In genomic region chr14:23402296-23403138, GRCh38 we compare ENCODE assay signal across 1 cellular context.
TF ChIP-seq lines count a peak whose summit lies in the region.

No MANE protein-coding gene starts in this region.

TF ChIP-seq in GM23338, 12 proteins besides CTCF, POLR2A, EP300 and RAD21 (continued from another document):
- TF ChIP-seq, protein P1, sequence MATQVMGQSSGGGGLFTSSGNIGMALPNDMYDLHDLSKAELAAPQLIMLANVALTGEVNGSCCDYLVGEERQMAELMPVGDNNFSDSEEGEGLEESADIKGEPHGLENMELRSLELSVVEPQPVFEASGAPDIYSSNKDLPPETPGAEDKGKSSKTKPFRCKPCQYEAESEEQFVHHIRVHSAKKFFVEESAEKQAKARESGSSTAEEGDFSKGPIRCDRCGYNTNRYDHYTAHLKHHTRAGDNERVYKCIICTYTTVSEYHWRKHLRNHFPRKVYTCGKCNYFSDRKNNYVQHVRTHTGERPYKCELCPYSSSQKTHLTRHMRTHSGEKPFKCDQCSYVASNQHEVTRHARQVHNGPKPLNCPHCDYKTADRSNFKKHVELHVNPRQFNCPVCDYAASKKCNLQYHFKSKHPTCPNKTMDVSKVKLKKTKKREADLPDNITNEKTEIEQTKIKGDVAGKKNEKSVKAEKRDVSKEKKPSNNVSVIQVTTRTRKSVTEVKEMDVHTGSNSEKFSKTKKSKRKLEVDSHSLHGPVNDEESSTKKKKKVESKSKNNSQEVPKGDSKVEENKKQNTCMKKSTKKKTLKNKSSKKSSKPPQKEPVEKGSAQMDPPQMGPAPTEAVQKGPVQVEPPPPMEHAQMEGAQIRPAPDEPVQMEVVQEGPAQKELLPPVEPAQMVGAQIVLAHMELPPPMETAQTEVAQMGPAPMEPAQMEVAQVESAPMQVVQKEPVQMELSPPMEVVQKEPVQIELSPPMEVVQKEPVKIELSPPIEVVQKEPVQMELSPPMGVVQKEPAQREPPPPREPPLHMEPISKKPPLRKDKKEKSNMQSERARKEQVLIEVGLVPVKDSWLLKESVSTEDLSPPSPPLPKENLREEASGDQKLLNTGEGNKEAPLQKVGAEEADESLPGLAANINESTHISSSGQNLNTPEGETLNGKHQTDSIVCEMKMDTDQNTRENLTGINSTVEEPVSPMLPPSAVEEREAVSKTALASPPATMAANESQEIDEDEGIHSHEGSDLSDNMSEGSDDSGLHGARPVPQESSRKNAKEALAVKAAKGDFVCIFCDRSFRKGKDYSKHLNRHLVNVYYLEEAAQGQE (IDR thresholded peaks at IDR 0.05; ENCODE audit: unreplicated experiment), result no peak
- TF ChIP-seq EZH2 (IDR thresholded peaks at IDR 0.05; ENCODE audit: low read depth, unreplicated experiment), result no peak
- TF ChIP-seq, protein P2, sequence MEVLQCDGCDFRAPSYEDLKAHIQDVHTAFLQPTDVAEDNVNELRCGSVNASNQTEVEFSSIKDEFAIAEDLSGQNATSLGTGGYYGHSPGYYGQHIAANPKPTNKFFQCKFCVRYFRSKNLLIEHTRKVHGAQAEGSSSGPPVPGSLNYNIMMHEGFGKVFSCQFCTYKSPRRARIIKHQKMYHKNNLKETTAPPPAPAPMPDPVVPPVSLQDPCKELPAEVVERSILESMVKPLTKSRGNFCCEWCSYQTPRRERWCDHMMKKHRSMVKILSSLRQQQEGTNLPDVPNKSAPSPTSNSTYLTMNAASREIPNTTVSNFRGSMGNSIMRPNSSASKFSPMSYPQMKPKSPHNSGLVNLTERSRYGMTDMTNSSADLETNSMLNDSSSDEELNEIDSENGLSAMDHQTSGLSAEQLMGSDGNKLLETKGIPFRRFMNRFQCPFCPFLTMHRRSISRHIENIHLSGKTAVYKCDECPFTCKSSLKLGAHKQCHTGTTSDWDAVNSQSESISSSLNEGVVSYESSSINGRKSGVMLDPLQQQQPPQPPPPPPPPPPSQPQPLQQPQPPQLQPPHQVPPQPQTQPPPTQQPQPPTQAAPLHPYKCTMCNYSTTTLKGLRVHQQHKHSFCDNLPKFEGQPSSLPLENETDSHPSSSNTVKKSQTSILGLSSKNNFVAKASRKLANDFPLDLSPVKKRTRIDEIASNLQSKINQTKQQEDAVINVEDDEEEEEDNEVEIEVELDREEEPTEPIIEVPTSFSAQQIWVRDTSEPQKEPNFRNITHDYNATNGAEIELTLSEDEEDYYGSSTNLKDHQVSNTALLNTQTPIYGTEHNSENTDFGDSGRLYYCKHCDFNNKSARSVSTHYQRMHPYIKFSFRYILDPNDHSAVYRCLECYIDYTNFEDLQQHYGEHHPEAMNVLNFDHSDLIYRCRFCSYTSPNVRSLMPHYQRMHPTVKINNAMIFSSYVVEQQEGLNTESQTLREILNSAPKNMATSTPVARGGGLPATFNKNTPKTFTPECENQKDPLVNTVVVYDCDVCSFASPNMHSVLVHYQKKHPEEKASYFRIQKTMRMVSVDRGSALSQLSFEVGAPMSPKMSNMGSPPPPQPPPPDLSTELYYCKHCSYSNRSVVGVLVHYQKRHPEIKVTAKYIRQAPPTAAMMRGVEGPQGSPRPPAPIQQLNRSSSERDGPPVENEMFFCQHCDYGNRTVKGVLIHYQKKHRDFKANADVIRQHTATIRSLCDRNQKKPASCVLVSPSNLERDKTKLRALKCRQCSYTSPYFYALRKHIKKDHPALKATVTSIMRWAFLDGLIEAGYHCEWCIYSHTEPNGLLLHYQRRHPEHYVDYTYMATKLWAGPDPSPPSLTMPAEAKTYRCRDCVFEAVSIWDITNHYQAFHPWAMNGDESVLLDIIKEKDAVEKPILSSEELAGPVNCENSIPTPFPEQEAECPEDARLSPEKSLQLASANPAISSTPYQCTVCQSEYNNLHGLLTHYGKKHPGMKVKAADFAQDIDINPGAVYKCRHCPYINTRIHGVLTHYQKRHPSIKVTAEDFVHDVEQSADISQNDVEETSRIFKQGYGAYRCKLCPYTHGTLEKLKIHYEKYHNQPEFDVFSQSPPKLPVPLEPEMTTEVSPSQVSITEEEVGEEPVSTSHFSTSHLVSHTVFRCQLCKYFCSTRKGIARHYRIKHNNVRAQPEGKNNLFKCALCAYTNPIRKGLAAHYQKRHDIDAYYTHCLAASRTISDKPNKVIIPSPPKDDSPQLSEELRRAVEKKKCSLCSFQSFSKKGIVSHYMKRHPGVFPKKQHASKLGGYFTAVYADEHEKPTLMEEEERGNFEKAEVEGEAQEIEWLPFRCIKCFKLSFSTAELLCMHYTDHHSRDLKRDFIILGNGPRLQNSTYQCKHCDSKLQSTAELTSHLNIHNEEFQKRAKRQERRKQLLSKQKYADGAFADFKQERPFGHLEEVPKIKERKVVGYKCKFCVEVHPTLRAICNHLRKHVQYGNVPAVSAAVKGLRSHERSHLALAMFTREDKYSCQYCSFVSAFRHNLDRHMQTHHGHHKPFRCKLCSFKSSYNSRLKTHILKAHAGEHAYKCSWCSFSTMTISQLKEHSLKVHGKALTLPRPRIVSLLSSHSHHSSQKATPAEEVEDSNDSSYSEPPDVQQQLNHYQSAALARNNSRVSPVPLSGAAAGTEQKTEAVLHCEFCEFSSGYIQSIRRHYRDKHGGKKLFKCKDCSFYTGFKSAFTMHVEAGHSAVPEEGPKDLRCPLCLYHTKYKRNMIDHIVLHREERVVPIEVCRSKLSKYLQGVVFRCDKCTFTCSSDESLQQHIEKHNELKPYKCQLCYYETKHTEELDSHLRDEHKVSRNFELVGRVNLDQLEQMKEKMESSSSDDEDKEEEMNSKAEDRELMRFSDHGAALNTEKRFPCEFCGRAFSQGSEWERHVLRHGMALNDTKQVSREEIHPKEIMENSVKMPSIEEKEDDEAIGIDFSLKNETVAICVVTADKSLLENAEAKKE (CRISPR knock-in tag; IDR thresholded peaks at IDR 0.05), result no peak
- TF ChIP-seq EZH2phosphoT487 (IDR thresholded peaks at IDR 0.05; ENCODE audit: unreplicated experiment), result no peak
- TF ChIP-seq NANOG (IDR thresholded peaks at IDR 0.05; ENCODE audit: borderline replicate concordance), result no peak
- no peak for TF ChIP-seq ZNF114 (CRISPR knock-in tag; IDR thresholded peaks at IDR 0.05)
